In genomic region chr16:21952040-21952792, GRCh38 we compare ENCODE assay signal across 1 cellular context.
A peak's percentile ranks its signal among the peaks of the same experiment; 100 is the strongest.
TF ChIP-seq lines count a peak whose summit lies in the region.

No MANE protein-coding gene starts in this region.

TF ChIP-seq in K562, 482 proteins besides CTCF, POLR2A, EP300 and RAD21 (continued from another document):
- TF ChIP-seq VEZF1 (CRISPR knock-in tag; IDR thresholded peaks at IDR 0.05) (peak; percentile 38; the same call in 1 of the 2 replicates), TOE1 (IDR thresholded peaks at IDR 0.05; ENCODE audit: borderline replicate concordance) (peak; percentile 99), TOE1 (CRISPR knock-in tag; IDR thresholded peaks at IDR 0.05; ENCODE audit: borderline replicate concordance, low read depth) (no peak), MTA1 (IDR thresholded peaks at IDR 0.05; ENCODE audit: borderline replicate concordance) (no peak)
